In the genomic region with DNA sequence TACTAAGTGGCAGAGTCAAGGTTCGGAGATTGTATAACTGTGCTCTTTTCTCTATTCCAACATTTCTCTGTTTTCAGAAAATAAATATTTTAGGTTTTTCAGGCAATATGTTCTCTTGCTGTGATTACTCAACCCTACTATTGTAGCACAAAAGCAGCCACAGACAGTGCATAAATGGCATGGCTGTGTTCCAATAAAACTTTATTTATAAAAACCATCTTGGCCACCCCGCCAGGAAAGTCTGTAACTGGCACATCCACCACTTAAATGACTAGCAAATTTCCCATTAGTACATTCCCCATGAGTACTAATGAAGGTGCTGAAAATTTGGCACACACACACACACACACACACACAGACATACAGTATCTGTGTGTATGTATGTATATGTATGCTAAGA, we compare ENCODE assay signal across 7 cellular contexts.
"Had no signal": no experiment of that assay in that cellular context is flagged by ENCODE, and none has a peak within 500 bp of the region (broad histone marks: within the 10 kb centered on the region; RNA-seq: fewer than 3 reads in every experiment).

No MANE protein-coding gene starts in this region.

- FAIRE-seq: G401.6, GM12891, GM12892, GM18507, GM19239 had no signal

- DNase-seq: GDM1, GF-D8 had no signal
